13 cellular contexts compared by ENCODE assay signal in genomic region chr4:88533937-88534750, GRCh38. TPM values are rescaled to one million over a fixed set of nuclear protein-coding genes. Genes with fewer than 3 reads are reported as not detected.
DNase-seq lines count a peak whose midpoint lies in the region; ATAC-seq and TF ChIP-seq lines count a peak whose summit lies in the region.
"Had no signal": no experiment of that assay in that cellular context is flagged by ENCODE, and none has a peak within 500 bp of the region (broad histone marks: within the 10 kb centered on the region; RNA-seq: fewer than 3 reads in every experiment).

No MANE protein-coding gene starts in this region.

- no peak for ATAC-seq in GM21717 (IDR thresholded peaks at IDR 0.05; ENCODE audit: unreplicated experiment)
- ATAC-seq: left ventricle myocardium superior had no signal

- H3K4me1 ChIP-seq in A673 (ENCODE audit: insufficient read depth, low read length, poor library complexity, severe bottlenecking) = no peaks in the 10 kb centered on the region

- H3K27me3 ChIP-seq in A673 (replicated peaks; ENCODE audit: insufficient read depth, low read depth, low read length, poor library complexity) = no peaks in the 10 kb centered on the region
- H3K27me3 ChIP-seq: thyroid gland had no signal

- CTCF ChIA-PET in A673 (lab: Charles Lee) = no interaction called here

- intact Hi-C loops in A673 (cut with micrococcal nuclease; ENCODE audit: unreplicated experiment) = no loop called here

- TF ChIP-seq CTCF in A673 (conservative IDR thresholded peaks at IDR 0.05; ENCODE audit: low read depth, low read length) = no peak
- no peak for TF ChIP-seq CTCF in GM13976 (IDR thresholded peaks at IDR 0.05; ENCODE audit: borderline replicate concordance, control extremely low read depth, extremely low read depth, insufficient read depth, missing control alignments)

- DNase-seq in A673 (ENCODE audit: low spot score) (peak; percentile 57), HT1080 (ENCODE audit: low read depth) (peak; percentile 94), amniotic epithelial cell (ENCODE audit: low read depth) (peak; percentile 85), glomerular visceral epithelial cell (ENCODE audit: extremely low spot score) (peak; percentile 33), NCI-H748 (lab: John Stamatoyannopoulos, UW; ENCODE audit: unreplicated experiment) (no peak), GOT3 (lab: John Stamatoyannopoulos, UW) (no peak), GM13976 (ENCODE audit: low spot score) (no peak)
- DNase-seq: AML-193, left ventricle myocardium superior, posterior cingulate gyrus, SHP77, thyroid gland had no signal

- no TSS peak for BruUV-seq in A673 (replicated peaks; lab: Mats Ljungman, UMichigan)

- H3K27ac ChIP-seq in A673 (ENCODE audit: low read depth, low read length, poor library complexity, severe bottlenecking) = no peak overlapping the region
- H3K27ac ChIP-seq: thyroid gland had no signal

- H3K9me3 ChIP-seq in A673 (ENCODE audit: low read depth, low read length, poor library complexity, severe bottlenecking) = no peaks in the 10 kb centered on the region
- H3K9me3 ChIP-seq: thyroid gland had no signal

- H3K36me3 ChIP-seq in A673 (ENCODE audit: insufficient read depth, low read length, poor library complexity, severe bottlenecking) = no peaks in the 10 kb centered on the region
- H3K36me3 ChIP-seq: thyroid gland had no signal

- POLR2A ChIA-PET in A673 (lab: Charles Lee; ENCODE audit: low non-redundant PET) = no interaction called here

- in situ Hi-C loops in GM13976 (cut with MboI; ENCODE audit: low sequenced_read_pairs, unreplicated experiment) = loop anchor here (10.0 to 25.0 kb wide), 2 partner anchors 278 to 491 kb away; no protein-coding TSS in a partner anchor

- no peak overlapping the region for H3K4me3 ChIP-seq in A673 (ENCODE audit: low read depth, low read length, poor library complexity, severe bottlenecking)
- H3K4me3 ChIP-seq: thyroid gland had no signal

RNA-seq across cellular contexts. Expression of gene PYURF, which starts 10.6 kb away (rescaled TPM):
- total RNA-seq in A673 (2021) = 38.8 and 41.2 TPM in 2 replicates
- total RNA-seq in HT1080 (2014; rRNA removed; shearing (Covaris generic)) = 136 and 171 TPM in 2 replicates
- polyA plus RNA-seq in HT1080 (2015; cell fraction: cytosol; rRNA removed) = 183 and 189 TPM in 2 replicates
- 54.2 and 56.7 TPM in 2 replicates for polyA plus RNA-seq in HT1080 (2015; cell fraction: nucleus; rRNA removed)

RNA-seq across cellular contexts. Expression of gene HERC3, which starts 58.1 kb away (rescaled TPM):
- 0.71 and 1.0 TPM in 2 replicates for total RNA-seq in A673 (2021)
- 4.6 and 10.3 TPM in 2 replicates for total RNA-seq in HT1080 (2014; rRNA removed; shearing (Covaris generic))
- 8.9 and 11.8 TPM in 2 replicates for polyA plus RNA-seq in HT1080 (2015; cell fraction: cytosol; rRNA removed)
- polyA plus RNA-seq in HT1080 (2015; cell fraction: nucleus; rRNA removed) = 22.2 and 28.7 TPM in 2 replicates

Comparison
In these comparisons a context has a peak if more than half of its experiments do, and no peak if none do; other contexts are left out.
1. DNase-seq: peak in A673 (single experiment), HT1080 (single experiment), amniotic epithelial cell (single experiment) and glomerular visceral epithelial cell (single experiment); none in NCI-H748 (single experiment), GOT3 (single experiment) and GM13976 (single experiment).